20 cellular contexts compared by ENCODE assay signal in genomic region chr6:166684866-166685265, GRCh38.
"Had no signal": no experiment of that assay in that cellular context is flagged by ENCODE, and none has a peak within 500 bp of the region (broad histone marks: within the 10 kb centered on the region; RNA-seq: fewer than 3 reads in every experiment).

No MANE protein-coding gene starts in this region.

- ATAC-seq: effector memory CD8-positive, alpha-beta T cell; foreskin keratinocyte; gastroesophageal sphincter; left cardiac atrium; left lung; left ventricle myocardium superior had no signal

- H3K27me3 Mint-ChIP-seq: dendritic cell treated with granulocyte-macrophage colony-stimulating factor and Interleukin-4, amounts not matched to agents 40 ng/mL and 50 ng/mL, for 4 days had no signal

- H3K27ac ChIP-seq: colonic mucosa, esophagus muscularis mucosa, foreskin keratinocyte, gastroesophageal sphincter, heart left ventricle, hepatocyte, left lung, lower lobe of right lung had no signal

- H3K79me2 ChIP-seq: hepatocyte had no signal

- H3K27me3 ChIP-seq: colonic mucosa, esophagus muscularis mucosa, foreskin keratinocyte, gastroesophageal sphincter, heart left ventricle, hepatocyte, left lung had no signal

- H3K4me3 Mint-ChIP-seq: dendritic cell treated with granulocyte-macrophage colony-stimulating factor and Interleukin-4, amounts not matched to agents 40 ng/mL and 50 ng/mL, for 4 days; effector memory CD8-positive, alpha-beta T cell; endodermal cell; memory B cell had no signal

- H3K4me1 ChIP-seq: colonic mucosa, esophagus muscularis mucosa, gastroesophageal sphincter, heart left ventricle, lower lobe of right lung had no signal

- H3K4me3 ChIP-seq: colonic mucosa, esophagus muscularis mucosa, gastroesophageal sphincter, heart left ventricle, hepatocyte, left lung, lower lobe of right lung had no signal

- DNase-seq: cerebellar nuclear complex; colonic mucosa; cortex of kidney; effector CD8-positive, alpha-beta T cell; effector memory CD8-positive, alpha-beta T cell; foreskin keratinocyte; heart left ventricle; hypothalamus; left cardiac atrium; left lung; left ventricle myocardium superior; lower lobe of right lung; mesendoderm; midbrain had no signal

- H3K36me3 Mint-ChIP-seq: memory B cell had no signal

- H3K27ac Mint-ChIP-seq: dendritic cell treated with granulocyte-macrophage colony-stimulating factor and Interleukin-4, amounts not matched to agents 40 ng/mL and 50 ng/mL, for 4 days; effector memory CD8-positive, alpha-beta T cell; endodermal cell; memory B cell had no signal

- H3K36me3 ChIP-seq: colonic mucosa, esophagus muscularis mucosa, gastroesophageal sphincter, heart left ventricle, left lung, lower lobe of right lung had no signal

- H3K4me2 ChIP-seq: hepatocyte had no signal

- H3K9me3 ChIP-seq: colonic mucosa, esophagus muscularis mucosa, gastroesophageal sphincter, heart left ventricle, left lung, lower lobe of right lung had no signal

- H2AFZ ChIP-seq: hepatocyte had no signal

- H3K9me3 Mint-ChIP-seq: dendritic cell treated with granulocyte-macrophage colony-stimulating factor and Interleukin-4, amounts not matched to agents 40 ng/mL and 50 ng/mL, for 4 days; effector memory CD8-positive, alpha-beta T cell; memory B cell had no signal
